ENCODE assay signal across 18 cellular contexts in genomic region chr3:149653136-149653535, GRCh38. TPM values are rescaled to one million over a fixed set of nuclear protein-coding genes. Genes with fewer than 3 reads are reported as not detected.
A peak's percentile ranks its signal among the peaks of the same experiment; 100 is the strongest.
DNase-seq lines count a peak whose midpoint lies in the region; ATAC-seq, FAIRE-seq and TF ChIP-seq lines count a peak whose summit lies in the region.
"Had no signal": no experiment of that assay in that cellular context is flagged by ENCODE, and none has a peak within 500 bp of the region (broad histone marks: within the 10 kb centered on the region; RNA-seq: fewer than 3 reads in every experiment).

No MANE protein-coding gene starts in this region.

- no peak for FAIRE-seq in GM12878 (lab: Jason Lieb, UNC)

- intact Hi-C loops in IMR-90 (cut with micrococcal nuclease), result no loop called here
- intact Hi-C loops in GM12878 (cut with micrococcal nuclease; ENCODE audit: unreplicated experiment), result no loop called here

- CTCF ChIA-PET in IMR-90 (lab: Yijun Ruan, JAX) (interaction anchor here (0.6 to 0.9 kb wide), 2 partner anchors 48 to 186 kb away, joined by 3 to 4 read pairs; no protein-coding TSS in a partner anchor), GM12878 (lab: Yijun Ruan, JAX) (interaction anchor here (0.9 to 12.1 kb wide), 11 partner anchors 11 to 85 kb away, joined by 3 to 230 read pairs (median 4); no protein-coding TSS in a partner anchor)

- no peak overlapping the region for H4K8ac ChIP-seq in IMR-90 (ENCODE audit: low read depth in 2 of 2, low read length in 2 of 2)

- H3K23ac ChIP-seq in IMR-90 (ENCODE audit: low read depth, low read length), result no peak overlapping the region

- no CpG with 5 or more reads among the region's 1 CpG for WGBS in IMR-90 (ENCODE audit: extremely low coverage in 2 of 2, insufficient read length in 1 of 2), 2 experiments
- WGBS in GM12878 (ENCODE audit: insufficient coverage, insufficient replicate concordance, low lambda C conversion rate, missing lambda C conversion rate), result 100% methylated on average over 1 of the region's 1 CpG
- WGBS in gastroesophageal sphincter (ENCODE audit: low coverage in 1 of 2), 2 donors, result 100% methylated on average over 1 of the region's 1 CpG

- H3K18ac ChIP-seq in IMR-90 (ENCODE audit: low read depth, low read length), result no peak overlapping the region

- no peak overlapping the region for H2AK9ac ChIP-seq in IMR-90 (replicated peaks; ENCODE audit: low read depth, low read length, poor library complexity)

- H2BK20ac ChIP-seq in IMR-90 (ENCODE audit: low read depth, low read length), result no peak overlapping the region

- DNase-seq in IMR-90 (no peak), GM12878 (ENCODE audit: low read depth, low spot score) (no peak), NCI-H1092 treated with DMSO at 0.1 percent for 48 hours (lab: John Stamatoyannopoulos, UW) (no peak), kidney glomerular epithelial cell (lab: John Stamatoyannopoulos, UW) (no peak)
- DNase-seq: activated CD4-positive, alpha-beta memory T cell treated with anti-CD3 and anti-CD28 coated beads for 36 hours; amygdala; effector memory CD8-positive, alpha-beta T cell; natural killer cell; NCI-H1417; NCI-H526; SHP77; stimulated activated CD4-positive, alpha-beta T cell treated with anti-CD3 and anti-CD28 coated beads, Interleukin-12 subunit alpha, Interleukin-12 subunit beta, amount 100 ng/mL, for 4 hours; testis had no signal

- BruUV-seq in IMR-90 (replicated peaks; lab: Mats Ljungman, UMichigan) (no TSS peak), GM12878 (replicated peaks; lab: Mats Ljungman, UMichigan) (no TSS peak)

- no peak overlapping the region for H3K4ac ChIP-seq in IMR-90 (ENCODE audit: low read depth, low read length)

- H4K5ac ChIP-seq in IMR-90 (ENCODE audit: low read depth, low read length), result no peak overlapping the region

- H3K9me3 ChIP-seq in IMR-90 (ENCODE audit: control insufficient read depth, insufficient read depth, low read length), result no peaks in the 10 kb centered on the region
- H3K9me3 ChIP-seq in GM12878 (replicated peaks; ENCODE audit: control insufficient read depth, insufficient read depth, low read length), result no peaks in the 10 kb centered on the region
- H3K9me3 ChIP-seq in gastroesophageal sphincter, result no peaks in the 10 kb centered on the region
- no peaks in the 10 kb centered on the region for H3K9me3 ChIP-seq in stomach smooth muscle (ENCODE audit: control insufficient read depth in 2 of 2, low read length in 2 of 2)
- H3K9me3 ChIP-seq: prostate gland, testis had no signal

- H3K27me3 ChIP-seq in IMR-90 (ENCODE audit: control insufficient read depth, insufficient read depth, low read length) (no peaks in the 10 kb centered on the region), GM12878 (replicated peaks in 1 of 2; ENCODE audit: control insufficient read depth in 2 of 2, insufficient read depth in 2 of 2, low read length in 1 of 2) (no peaks in the 10 kb centered on the region), gastroesophageal sphincter (no peaks in the 10 kb centered on the region), stomach smooth muscle (ENCODE audit: control insufficient read depth in 1 of 2, insufficient read depth in 2 of 2, low read length in 2 of 2) (no peaks in the 10 kb centered on the region)
- H3K27me3 ChIP-seq: testis had no signal

- H3K4me2 ChIP-seq in IMR-90 (ENCODE audit: low read depth, low read length), result no peak overlapping the region
- H3K4me2 ChIP-seq in GM12878 (ENCODE audit: control insufficient read depth, insufficient read depth), result peak overlapping the region; percentile 41

- SMC1A ChIA-PET in GM12878 (lab: Charles Lee; ENCODE audit: uncharacterized antibody, unreplicated experiment), result interaction anchor here (0.6 to 12.2 kb wide), 14 partner anchors 10 to 85 kb away, joined by 3 to 205 read pairs (median 7); no protein-coding TSS in a partner anchor

- H2AFZ ChIP-seq in IMR-90 (replicated peaks; ENCODE audit: low read length, poor library complexity) (no peak overlapping the region), GM12878 (ENCODE audit: control insufficient read depth, low read depth, low read length) (no peak overlapping the region)

- H2AK5ac ChIP-seq in IMR-90 (ENCODE audit: low read depth, low read length), result peak overlapping the region; percentile 57; the same call in 1 of the 2 replicates

- TF ChIP-seq RAD21 in IMR-90 (IDR thresholded peaks at IDR 0.05; ENCODE audit: low read length) (no peak), GM12878 (IDR thresholded peaks at IDR 0.05; ENCODE audit: insufficient read depth, low read depth, low read length) (no peak)

- H3K36me3 ChIP-seq in IMR-90 (ENCODE audit: control insufficient read depth, insufficient read depth, low read length) (peaks cover 31% of the 10 kb centered on the region), GM12878 (ENCODE audit: control insufficient read depth in 2 of 2, insufficient read depth in 2 of 2, low read length in 1 of 2) (no peaks in the 10 kb centered on the region), gastroesophageal sphincter (peaks cover 0 to 14% of the 10 kb centered on the region in 2 donors), stomach smooth muscle (ENCODE audit: control insufficient read depth in 2 of 2, insufficient read depth in 2 of 2, low read length in 2 of 2) (peaks cover 3 to 17% of the 10 kb centered on the region in 2 donors)
- H3K36me3 ChIP-seq: prostate gland had no signal

- in situ Hi-C loops in IMR-90 (cut with MboI; ENCODE audit: low sequenced_read_pairs) (no loop called here), GM12878 (cut with MboI) (no loop called here)

- H3K4me3 ChIP-seq in IMR-90 (ENCODE audit: insufficient read depth, low read depth, low read length), result no peak overlapping the region
- H3K4me3 ChIP-seq in GM12878, result peak overlapping the region; percentile 37
- H3K4me3 ChIP-seq in gastroesophageal sphincter, result peak overlapping the region in 1 of 2 donors; percentile 84
- peak overlapping the region; percentile 41 to 96 for H3K4me3 ChIP-seq in stomach smooth muscle (ENCODE audit: low read length in 2 of 2)
- H3K4me3 ChIP-seq: prostate gland, testis had no signal

- peaks cover 18 to 71% of the 10 kb centered on the region in 2 experiments for H3K79me1 ChIP-seq in IMR-90 (ENCODE audit: low read depth in 1 of 2, low read length in 2 of 2)

- no peak overlapping the region for H4K91ac ChIP-seq in IMR-90 (ENCODE audit: insufficient read depth, low read depth, low read length)

- no peak overlapping the region for H3K9ac ChIP-seq in IMR-90 (ENCODE audit: low read depth, low read length)
- H3K9ac ChIP-seq in GM12878 (ENCODE audit: control insufficient read depth, insufficient read depth, low read length), result no peak overlapping the region
- H3K9ac ChIP-seq in stomach smooth muscle (ENCODE audit: low read length in 2 of 2), result no peak overlapping the region

- no peak overlapping the region for H2BK5ac ChIP-seq in IMR-90 (ENCODE audit: low read depth, low read length, poor library complexity, severe bottlenecking)

- H3K27ac ChIP-seq in IMR-90 (ENCODE audit: insufficient read depth, low read length) (no peak overlapping the region), GM12878 (ENCODE audit: control insufficient read depth, insufficient read depth) (no peak overlapping the region), gastroesophageal sphincter (peak overlapping the region in 3 of 4 donors; percentile 26 to 99 (median 94)), stomach smooth muscle (ENCODE audit: low read length) (no peak overlapping the region)
- H3K27ac ChIP-seq: prostate gland, testis had no signal

- peaks cover 72% of the 10 kb centered on the region for H4K20me1 ChIP-seq in IMR-90 (ENCODE audit: insufficient read depth, low read length)
- H4K20me1 ChIP-seq in GM12878 (ENCODE audit: control insufficient read depth, insufficient read depth), result no peaks in the 10 kb centered on the region

- TF ChIP-seq POLR2A in IMR-90 (IDR thresholded peaks at IDR 0.05; ENCODE audit: low read depth, low read length) (no peak; the same call in 1 of the 2 replicates), GM12878 (IDR thresholded peaks at IDR 0.05; ENCODE audit: low read depth, low read length) (no peak), gastroesophageal sphincter (IDR thresholded peaks at IDR 0.05) (no peak)

- H3K9me1 ChIP-seq in IMR-90 (ENCODE audit: insufficient read depth, low read length), result peaks cover 9% of the 10 kb centered on the region

- TF ChIP-seq CTCF in IMR-90 (conservative IDR thresholded peaks at IDR 0.05; ENCODE audit: low read depth, low read length) (no peak), GM12878 (IDR thresholded peaks at IDR 0.05 in 2 of 3, conservative IDR thresholded peaks at IDR 0.05 in 1 of 3; ENCODE audit: control insufficient read depth in 2 of 3, extremely low read depth in 1 of 3, insufficient read depth in 1 of 3, low read depth in 3 of 3, low read length in 3 of 3) (no peak), gastroesophageal sphincter (IDR thresholded peaks at IDR 0.05) (no peak)

- POLR2A ChIA-PET in IMR-90 (lab: Charles Lee; ENCODE audit: unreplicated experiment), result interaction anchor here (0.8 kb wide), 1 partner anchor 107 kb away, joined by 3 read pairs; no protein-coding TSS in a partner anchor
- POLR2A ChIA-PET in GM12878 (lab: Charles Lee), result interaction anchor here (0.6 to 2.2 kb wide), 12 partner anchors 9 to 444 kb away, joined by 3 to 8 read pairs (median 4); no protein-coding TSS in a partner anchor

- H2BK120ac ChIP-seq in IMR-90 (ENCODE audit: low read depth, low read length), result no peak overlapping the region

- no peak overlapping the region for H2BK15ac ChIP-seq in IMR-90 (ENCODE audit: low read depth, low read length)

- peaks cover 7% of the 10 kb centered on the region for H3K4me1 ChIP-seq in IMR-90 (ENCODE audit: control insufficient read depth, insufficient read depth, low read length)
- peaks cover 14% of the 10 kb centered on the region for H3K4me1 ChIP-seq in GM12878 (ENCODE audit: control insufficient read depth, insufficient read depth, low read length)
- H3K4me1 ChIP-seq in gastroesophageal sphincter, result peaks cover 21 to 75% (median 31%) of the 10 kb centered on the region in 3 donors
- H3K4me1 ChIP-seq in stomach smooth muscle (ENCODE audit: control insufficient read depth, insufficient read depth, low read length), result peaks cover 11% of the 10 kb centered on the region

- no peak overlapping the region for H3K56ac ChIP-seq in IMR-90 (ENCODE audit: extremely low read depth, insufficient read depth, low read length)

- peaks cover 43% of the 10 kb centered on the region for H3K79me2 ChIP-seq in GM12878 (ENCODE audit: control insufficient read depth, insufficient read depth, low read length)

- TF ChIP-seq EP300 in GM12878 (IDR thresholded peaks at IDR 0.05; ENCODE audit: borderline replicate concordance in 1 of 2, control insufficient read depth in 1 of 2, low read depth in 2 of 2, low read length in 2 of 2) (no peak), gastroesophageal sphincter (IDR thresholded peaks at IDR 0.05) (no peak)

- ATAC-seq in IMR-90 (ENCODE audit: low read depth) (no peak), GM12878 (no peak), gastroesophageal sphincter (no peak), HG02852 (IDR thresholded peaks at IDR 0.05; ENCODE audit: unreplicated experiment) (no peak), GM18498 (IDR thresholded peaks at IDR 0.05; ENCODE audit: unreplicated experiment) (no peak)
- ATAC-seq: effector memory CD8-positive, alpha-beta T cell; natural killer cell had no signal

- dilution Hi-C loops in IMR-90 (cut with HindIII; ENCODE audit: low sequenced_read_pairs, unreplicated experiment), result no loop called here

- RAD21 ChIA-PET in GM12878 (lab: Charles Lee; ENCODE audit: unreplicated experiment), result interaction anchor here (0.7 to 11.1 kb wide), 9 partner anchors 11 to 577 kb away, joined by 4 to 272 read pairs (median 6); no protein-coding TSS in a partner anchor

- H3K14ac ChIP-seq in IMR-90 (replicated peaks; ENCODE audit: low read depth, low read length), result 0 out of 2 replicates have a peak overlapping the region, but pooled peaks have one; percentile 4

RNA-seq across cellular contexts. Expression of gene WWTR1, which starts 4.7 kb away (rescaled TPM):
- 30.3 and 38.9 TPM in 2 replicates for total RNA-seq in IMR-90 (2012; rRNA removed)
- polyA plus RNA-seq in IMR-90 (2012; rRNA removed), result 65.3 and 66.9 TPM in 2 replicates
- polyA plus RNA-seq in IMR-90 (2012; cell fraction: cytosol; rRNA removed), result 31.8 and 59.9 TPM in 2 replicates
- 53.5 and 83.5 TPM in 2 replicates for polyA plus RNA-seq in IMR-90 (2012; cell fraction: nucleus; rRNA removed; ENCODE audit: low replicate concordance)
- 25.3 and 27.0 TPM in 2 replicates for total RNA-seq in GM12878 (2013; cell fraction: nucleolus; rRNA removed)
- 2.9 and 4.0 TPM in 2 replicates for total RNA-seq in GM12878 (2014; rRNA removed)
- total RNA-seq in GM12878 (2014; rRNA removed; fragmentation: Illumina TruSeq; extraction: Trizol), result 2.5 and 3.0 TPM in 2 replicates
- total RNA-seq in GM12878 (2021), result 5.1 and 6.8 TPM in 2 replicates
- 2.6 TPM for polyA plus RNA-seq in GM12878 (2011; ENCODE audit: low read depth)
- 12.6 and 18.5 TPM in 2 replicates for polyA plus RNA-seq in GM12878 (2011; rRNA removed)
- polyA plus RNA-seq in GM12878 (2011; cell fraction: cytosol; rRNA removed), result 12.8 and 16.6 TPM in 2 replicates
- polyA plus RNA-seq in GM12878 (2011; cell fraction: nucleus; rRNA removed), result 16.1 and 19.8 TPM in 2 replicates
- polyA plus RNA-seq in GM12878 (2012), result 4.3 and 5.2 TPM in 2 replicates
- polyA plus RNA-seq in GM12878 (2014; fragmentation: Illumina TruSeq; extraction: Trizol), result 10.0 and 10.2 TPM in 2 replicates
- polyA plus RNA-seq in GM12878 (2014; fragmentation: Nextera tagmentation; extraction: Ambion mirVana), result 1 to 10 TPM; 3.8 to 4.0 TPM
- 4.7 and 5.0 TPM in 2 replicates for polyA plus RNA-seq in GM12878 (2014; rRNA removed)
- polyA plus RNA-seq in GM12878 (2016; fragmentation: Nextera tagmentation; extraction: Ambion mirVana), result 1 to 10 TPM; 7.6 to 8.4 TPM
- 23.5 and 26.9 TPM in 2 replicates for polyA minus RNA-seq in GM12878 (2011; rRNA and poly(A)+ RNA removed)
- 7.8 and 9.9 TPM in 2 replicates for polyA minus RNA-seq in GM12878 (2011; cell fraction: cytosol; rRNA and poly(A)+ RNA removed)
- 33.4 and 61.2 TPM in 2 replicates for polyA minus RNA-seq in GM12878 (2011; cell fraction: nucleus; rRNA and poly(A)+ RNA removed)
- 100 to 1,000 TPM; 239 to 482 (median 321) TPM for total RNA-seq in gastroesophageal sphincter

Comparison
In these comparisons a context has a peak if more than half of its experiments do, and no peak if none do; other contexts are left out.
1. H3K27ac ChIP-seq: peak in gastroesophageal sphincter (3 of 4); none in IMR-90 (single experiment), GM12878 (single experiment) and stomach smooth muscle (single experiment).